ENCODE assay signal across 1 cellular context in the genomic region with DNA sequence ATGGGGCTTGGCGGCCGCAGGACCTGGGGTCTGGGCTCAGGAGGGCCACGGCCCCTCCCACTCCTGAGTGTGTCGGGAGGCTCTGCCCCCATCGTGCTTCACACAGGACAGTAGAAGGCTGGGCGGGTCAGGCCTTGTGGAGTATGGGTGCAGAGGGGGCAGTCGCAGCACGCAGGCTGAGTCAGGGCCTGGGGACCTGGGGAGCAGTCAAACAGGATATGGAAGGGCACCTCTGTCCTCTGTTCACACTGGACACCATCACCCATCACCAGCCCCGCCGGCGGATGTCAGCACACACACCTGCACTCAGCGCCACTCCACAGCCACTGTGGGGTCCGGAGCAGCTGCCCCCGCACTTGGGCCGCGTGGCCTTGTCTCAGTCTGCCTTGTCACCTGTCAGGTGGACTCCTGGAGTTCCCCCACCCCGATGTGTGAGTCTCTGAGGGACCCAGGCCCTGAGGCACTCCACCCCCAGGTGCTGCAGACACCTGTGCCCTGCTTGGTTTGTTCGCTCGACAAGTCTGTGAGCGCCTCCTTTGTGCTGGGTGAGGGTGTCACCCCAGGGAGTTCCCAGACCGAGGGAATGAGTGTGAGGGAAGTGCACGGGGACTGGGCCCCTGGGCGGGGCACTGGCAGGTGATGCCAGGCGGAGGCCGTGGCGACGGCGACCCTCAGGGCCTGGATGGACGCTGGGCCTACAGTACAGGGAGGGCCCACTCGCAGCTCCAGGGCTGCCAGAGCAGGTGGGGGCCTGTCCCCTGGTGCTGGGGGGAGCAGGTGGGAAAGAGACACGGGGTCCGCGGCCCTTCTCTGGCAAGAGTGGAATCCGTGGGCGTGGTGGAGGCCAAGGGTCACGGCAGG.
TF ChIP-seq lines count a peak whose summit lies in the region.

No MANE protein-coding gene starts in this region.

TF ChIP-seq in HepG2, 621 proteins besides CTCF, POLR2A, EP300 and RAD21:
- TF ChIP-seq SMARCC2 (IDR thresholded peaks at IDR 0.05) (no peak), AGO2 (optimal IDR thresholded peaks at IDR 0.05; ENCODE audit: low read depth, low read length) (peak; percentile 76), SP2 (CRISPR knock-in tag; IDR thresholded peaks at IDR 0.05) (0 out of 2 replicates have a peak, but pooled peaks have one; percentile 20)
- TF ChIP-seq, protein P1, sequence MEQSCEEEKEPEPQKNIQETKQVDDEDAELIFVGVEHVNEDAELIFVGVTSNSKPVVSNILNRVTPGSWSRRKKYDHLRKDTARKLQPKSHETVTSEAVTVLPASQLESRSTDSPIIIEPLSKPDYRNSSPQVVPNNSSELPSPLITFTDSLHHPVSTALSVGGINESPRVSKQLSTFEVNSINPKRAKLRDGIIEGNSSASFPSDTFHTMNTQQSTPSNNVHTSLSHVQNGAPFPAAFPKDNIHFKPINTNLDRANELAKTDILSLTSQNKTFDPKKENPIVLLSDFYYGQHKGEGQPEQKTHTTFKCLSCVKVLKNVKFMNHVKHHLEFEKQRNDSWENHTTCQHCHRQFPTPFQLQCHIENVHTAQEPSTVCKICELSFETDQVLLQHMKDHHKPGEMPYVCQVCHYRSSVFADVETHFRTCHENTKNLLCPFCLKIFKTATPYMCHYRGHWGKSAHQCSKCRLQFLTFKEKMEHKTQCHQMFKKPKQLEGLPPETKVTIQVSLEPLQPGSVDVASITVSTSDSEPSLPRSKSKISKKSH (CRISPR knock-in tag; IDR thresholded peaks at IDR 0.05; ENCODE audit: borderline replicate concordance) = 0 out of 2 replicates have a peak, but pooled peaks have one; percentile 12
- TF ChIP-seq, protein P2, sequence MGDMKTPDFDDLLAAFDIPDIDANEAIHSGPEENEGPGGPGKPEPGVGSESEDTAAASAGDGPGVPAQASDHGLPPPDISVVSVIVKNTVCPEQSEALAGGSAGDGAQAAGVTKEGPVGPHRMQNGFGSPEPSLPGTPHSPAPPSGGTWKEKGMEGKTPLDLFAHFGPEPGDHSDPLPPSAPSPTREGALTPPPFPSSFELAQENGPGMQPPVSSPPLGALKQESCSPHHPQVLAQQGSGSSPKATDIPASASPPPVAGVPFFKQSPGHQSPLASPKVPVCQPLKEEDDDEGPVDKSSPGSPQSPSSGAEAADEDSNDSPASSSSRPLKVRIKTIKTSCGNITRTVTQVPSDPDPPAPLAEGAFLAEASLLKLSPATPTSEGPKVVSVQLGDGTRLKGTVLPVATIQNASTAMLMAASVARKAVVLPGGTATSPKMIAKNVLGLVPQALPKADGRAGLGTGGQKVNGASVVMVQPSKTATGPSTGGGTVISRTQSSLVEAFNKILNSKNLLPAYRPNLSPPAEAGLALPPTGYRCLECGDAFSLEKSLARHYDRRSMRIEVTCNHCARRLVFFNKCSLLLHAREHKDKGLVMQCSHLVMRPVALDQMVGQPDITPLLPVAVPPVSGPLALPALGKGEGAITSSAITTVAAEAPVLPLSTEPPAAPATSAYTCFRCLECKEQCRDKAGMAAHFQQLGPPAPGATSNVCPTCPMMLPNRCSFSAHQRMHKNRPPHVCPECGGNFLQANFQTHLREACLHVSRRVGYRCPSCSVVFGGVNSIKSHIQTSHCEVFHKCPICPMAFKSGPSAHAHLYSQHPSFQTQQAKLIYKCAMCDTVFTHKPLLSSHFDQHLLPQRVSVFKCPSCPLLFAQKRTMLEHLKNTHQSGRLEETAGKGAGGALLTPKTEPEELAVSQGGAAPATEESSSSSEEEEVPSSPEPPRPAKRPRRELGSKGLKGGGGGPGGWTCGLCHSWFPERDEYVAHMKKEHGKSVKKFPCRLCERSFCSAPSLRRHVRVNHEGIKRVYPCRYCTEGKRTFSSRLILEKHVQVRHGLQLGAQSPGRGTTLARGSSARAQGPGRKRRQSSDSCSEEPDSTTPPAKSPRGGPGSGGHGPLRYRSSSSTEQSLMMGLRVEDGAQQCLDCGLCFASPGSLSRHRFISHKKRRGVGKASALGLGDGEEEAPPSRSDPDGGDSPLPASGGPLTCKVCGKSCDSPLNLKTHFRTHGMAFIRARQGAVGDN (CRISPR knock-in tag; IDR thresholded peaks at IDR 0.05) = peak; percentile 24; the same call in 1 of the 2 replicates
